Comparison of ENCODE assay signal across 17 cellular contexts in genomic region chr16:71865173-71865863, GRCh38. TPM values are rescaled to one million over a fixed set of nuclear protein-coding genes. Genes with fewer than 3 reads are reported as not detected.
DNase-seq lines count a peak whose midpoint lies in the region; ATAC-seq, FAIRE-seq and TF ChIP-seq lines count a peak whose summit lies in the region.
"Had no signal": no experiment of that assay in that cellular context is flagged by ENCODE, and none has a peak within 500 bp of the region (broad histone marks: within the 10 kb centered on the region; RNA-seq: fewer than 3 reads in every experiment).

No MANE protein-coding gene starts in this region.

- peaks cover 26% of the 10 kb centered on the region for H3K4me1 Mint-ChIP-seq in activated T-cell treated with anti-CD3 and anti-CD28 coated beads, Interleukin-2, amount 50 U/mL, for 24 hours (ENCODE audit: low read depth)
- peaks cover 29% of the 10 kb centered on the region for H3K4me1 Mint-ChIP-seq in central memory CD8-positive, alpha-beta T cell

- H3K27ac Mint-ChIP-seq in activated T-cell treated with anti-CD3 and anti-CD28 coated beads, Interleukin-2, amount 50 U/mL, for 24 hours: peak overlapping the region; percentile 88
- peak overlapping the region; percentile 3 for H3K27ac Mint-ChIP-seq in central memory CD8-positive, alpha-beta T cell (ENCODE audit: low read depth)
- H3K27ac Mint-ChIP-seq: CD8-positive, alpha-beta T cell had no signal

- no peak overlapping the region for H3K4me3 ChIP-seq in HepG2 (replicated peaks in 1 of 3; ENCODE audit: insufficient read depth in 1 of 3, low read depth in 2 of 3, low read length in 3 of 3)
- no peak overlapping the region for H3K4me3 ChIP-seq in right lobe of liver
- H3K4me3 ChIP-seq: BLaER1, GM12878 had no signal

- TF ChIP-seq EP300 in HepG2 (IDR thresholded peaks at IDR 0.05; ENCODE audit: low read depth in 2 of 2, low read length in 2 of 2): no peak
- TF ChIP-seq EP300 in HepG2 (CRISPR knock-in tag; IDR thresholded peaks at IDR 0.05; ENCODE audit: borderline replicate concordance): no peak

- no peaks in the 10 kb centered on the region for H4K20me1 ChIP-seq in HepG2 (ENCODE audit: insufficient read depth, low read length)

- no peak overlapping the region for H3K27ac ChIP-seq in HepG2 (ENCODE audit: extremely low read length, insufficient read depth, low read length)
- H3K27ac ChIP-seq in right lobe of liver: no peak overlapping the region
- H3K27ac ChIP-seq: BLaER1 had no signal

- no peaks in the 10 kb centered on the region for H3K9me3 ChIP-seq in HepG2 (ENCODE audit: low read length)
- H3K9me3 ChIP-seq in right lobe of liver: no peaks in the 10 kb centered on the region
- H3K9me3 ChIP-seq: BLaER1 had no signal

- no peak for TF ChIP-seq POLR2A in HepG2 (IDR thresholded peaks at IDR 0.05; ENCODE audit: insufficient read depth in 1 of 2, low read depth in 2 of 2, low read length in 2 of 2)
- TF ChIP-seq POLR2A in right lobe of liver (IDR thresholded peaks at IDR 0.05): no peak

- no peaks in the 10 kb centered on the region for H3K9me3 Mint-ChIP-seq in activated T-cell treated with anti-CD3 and anti-CD28 coated beads, Interleukin-2, amount 50 U/mL, for 24 hours
- H3K9me3 Mint-ChIP-seq in central memory CD8-positive, alpha-beta T cell: no peaks in the 10 kb centered on the region
- H3K9me3 Mint-ChIP-seq: CD8-positive, alpha-beta T cell; H9 had no signal

- no peak for TF ChIP-seq RAD21 in HepG2 (CRISPR knock-in tag; IDR thresholded peaks at IDR 0.05)

- H3K36me3 ChIP-seq in HepG2 (replicated peaks in 1 of 2; ENCODE audit: control insufficient read depth in 1 of 2, insufficient read depth in 2 of 2, low read length in 2 of 2) (peaks cover 22 to 55% of the 10 kb centered on the region in 2 experiments), right lobe of liver (no peaks in the 10 kb centered on the region)

- no peaks in the 10 kb centered on the region for H3K27me3 Mint-ChIP-seq in activated T-cell treated with anti-CD3 and anti-CD28 coated beads, Interleukin-2, amount 50 U/mL, for 24 hours
- H3K27me3 Mint-ChIP-seq in central memory CD8-positive, alpha-beta T cell: no peaks in the 10 kb centered on the region

- H3K27me3 ChIP-seq in HepG2 (ENCODE audit: control insufficient read depth in 1 of 2, insufficient read depth in 2 of 2, low read length in 2 of 2) (no peaks in the 10 kb centered on the region), right lobe of liver (no peaks in the 10 kb centered on the region)
- H3K27me3 ChIP-seq: BLaER1 had no signal

- no peaks in the 10 kb centered on the region for H3K79me2 ChIP-seq in HepG2 (ENCODE audit: insufficient read depth, low read length)

- ATAC-seq in HepG2 (no peak), right lobe of liver (no peak), HG02885 (IDR thresholded peaks at IDR 0.05; ENCODE audit: poor library complexity, unreplicated experiment) (no peak)
- ATAC-seq in central memory CD8-positive, alpha-beta T cell (replicated peaks; ENCODE audit: extremely low read depth, poor library complexity, severe bottlenecking): no peak
- ATAC-seq: CD8-positive, alpha-beta T cell; GM12878 had no signal

- BruUV-seq in HepG2 (replicated peaks; lab: Mats Ljungman, UMichigan): no TSS peak

- POLR2A ChIA-PET in HepG2 (lab: Yijun Ruan, JAX): no interaction called here

- TF ChIP-seq CTCF in HepG2 (CRISPR knock-in tag; IDR thresholded peaks at IDR 0.05) (no peak), right lobe of liver (IDR thresholded peaks at IDR 0.05) (no peak)

- no peak for DNase-seq in activated T-cell treated with anti-CD3 and anti-CD28 coated beads, Interleukin-2, amount 50 U/mL, for 24 hours
- no peak for DNase-seq in activated T-cell treated with anti-CD3 and anti-CD28 coated beads, Interleukin-2, amount 50 U/mL, for 48 hours
- DNase-seq in HepG2 (ENCODE audit: low spot score) (no peak), right lobe of liver (no peak), cerebellum (ENCODE audit: low spot score) (no peak)
- DNase-seq in central memory CD8-positive, alpha-beta T cell (ENCODE audit: low spot score in 2 of 2): no peak
- DNase-seq: CD8-positive, alpha-beta T cell; DMS53; EL; H9; NCI-H1436; NCI-H1930; NCI-H226; NCI-H524 had no signal

- H3K4me2 ChIP-seq in HepG2 (ENCODE audit: low read depth, low read length): no peak overlapping the region
- H3K4me2 ChIP-seq: BLaER1 had no signal

- H3K9ac ChIP-seq in HepG2 (ENCODE audit: insufficient read depth, low read depth, low read length): no peak overlapping the region
- H3K9ac ChIP-seq: BLaER1 had no signal

- no peak overlapping the region for H2AFZ ChIP-seq in HepG2 (ENCODE audit: low read length)

- FAIRE-seq in HepG2 (lab: Jason Lieb, UNC): no peak
- FAIRE-seq: GM12878 had no signal

- in situ Hi-C loops in HepG2 (cut with HindIII; ENCODE audit: extremely low pct_ligation_motif_present, low pct_unique_long_range_greater_than_20kb): no loop called here

- CTCF ChIA-PET in HepG2 (lab: Yijun Ruan, JAX; ENCODE audit: low intra/inter-chr PET ratio, low total read pairs): no interaction called here

- peaks cover 47% of the 10 kb centered on the region for H3K36me3 Mint-ChIP-seq in activated T-cell treated with anti-CD3 and anti-CD28 coated beads, Interleukin-2, amount 50 U/mL, for 24 hours (ENCODE audit: low read depth)
- H3K36me3 Mint-ChIP-seq in central memory CD8-positive, alpha-beta T cell (ENCODE audit: insufficient read depth): peaks cover 21% of the 10 kb centered on the region

- intact Hi-C loops in HepG2 (cut with micrococcal nuclease; ENCODE audit: unreplicated experiment) (no loop called here), right lobe of liver (cut with DNase I) (no loop called here)

- WGBS in HepG2 (ENCODE audit: low lambda C conversion rate): 94% methylated on average over 7 of the region's 7 CpGs
- WGBS in right lobe of liver (ENCODE audit: insufficient coverage, low coverage, low lambda C conversion rate, missing lambda C conversion rate): 93% methylated on average over 7 of the region's 7 CpGs

- peak overlapping the region; percentile 1 for H3K4me3 Mint-ChIP-seq in activated T-cell treated with anti-CD3 and anti-CD28 coated beads, Interleukin-2, amount 50 U/mL, for 24 hours
- H3K4me3 Mint-ChIP-seq in central memory CD8-positive, alpha-beta T cell: no peak overlapping the region
- H3K4me3 Mint-ChIP-seq: CD8-positive, alpha-beta T cell; H9 had no signal

- H3K4me1 ChIP-seq in HepG2 (ENCODE audit: insufficient read depth, low read length): no peaks in the 10 kb centered on the region
- peaks cover 0 to 13% (median 3%) of the 10 kb centered on the region in 4 donors for H3K4me1 ChIP-seq in right lobe of liver
- H3K4me1 ChIP-seq: BLaER1 had no signal

RNA-seq across cellular contexts. Expression of gene ZNF821, which starts 18.7 kb away (rescaled TPM):
- total RNA-seq in HepG2 (2016; rRNA removed; fragmentation: Illumina TruSeq; extraction: Trizol) (6.0 and 7.0 TPM in 2 replicates), right lobe of liver (1 to 10 TPM; 1.3 to 3.8 (median 1.7) TPM), cerebellum (22.2 TPM)
- total RNA-seq in HepG2 (2016; cell fraction: cytosol; rRNA removed; fragmentation: Illumina TruSeq; extraction: Trizol; ENCODE audit: low read depth): 4.9 and 5.9 TPM in 2 replicates
- total RNA-seq in HepG2 (2016; cell fraction: insoluble cytoplasmic fraction; rRNA removed; fragmentation: Illumina TruSeq; extraction: Trizol): 6.5 and 7.8 TPM in 2 replicates
- total RNA-seq in HepG2 (2016; cell fraction: membrane; rRNA removed; fragmentation: Illumina TruSeq; extraction: Trizol): 9.7 and 9.9 TPM in 2 replicates
- total RNA-seq in HepG2 (2016; cell fraction: nucleus; rRNA removed; fragmentation: Illumina TruSeq; extraction: Trizol): 5.0 and 7.0 TPM in 2 replicates
- polyA plus RNA-seq in HepG2 (2011; rRNA removed): 8.2 and 9.1 TPM in 2 replicates
- 7.8 and 7.9 TPM in 2 replicates for polyA plus RNA-seq in HepG2 (2011; cell fraction: cytosol; rRNA removed)
- polyA plus RNA-seq in HepG2 (2011; cell fraction: nucleus; rRNA removed): 13.1 and 13.6 TPM in 2 replicates
- polyA plus RNA-seq in HepG2 (2012): 4.8 and 7.2 TPM in 2 replicates
- 3.0 and 3.2 TPM in 2 replicates for polyA plus RNA-seq in HepG2 (2016; cell fraction: cytosol; fragmentation: Illumina TruSeq; extraction: Trizol; ENCODE audit: low read depth)
- 5.8 and 7.3 TPM in 2 replicates for polyA plus RNA-seq in HepG2 (2016; cell fraction: insoluble cytoplasmic fraction; fragmentation: Illumina TruSeq; extraction: Trizol; ENCODE audit: low read depth)
- 4.2 and 6.2 TPM in 2 replicates for polyA plus RNA-seq in HepG2 (2016; cell fraction: membrane; fragmentation: Illumina TruSeq; extraction: Trizol; ENCODE audit: low read depth)
- 7.5 and 8.7 TPM in 2 replicates for polyA plus RNA-seq in HepG2 (2016; cell fraction: nucleus; fragmentation: Illumina TruSeq; extraction: Trizol; ENCODE audit: insufficient read depth, low read depth)
- polyA minus RNA-seq in HepG2 (2011; rRNA and poly(A)+ RNA removed; ENCODE audit: low replicate concordance): 4.7 and 11.8 TPM in 2 replicates
- 5.3 and 5.9 TPM in 2 replicates for polyA minus RNA-seq in HepG2 (2011; cell fraction: cytosol; rRNA and poly(A)+ RNA removed)
- 9.3 and 11.5 TPM in 2 replicates for polyA minus RNA-seq in HepG2 (2011; cell fraction: nucleus; rRNA and poly(A)+ RNA removed)

RNA-seq across cellular contexts. Expression of gene ATXN1L, which starts 19.5 kb away (rescaled TPM):
- total RNA-seq in HepG2 (2016; rRNA removed; fragmentation: Illumina TruSeq; extraction: Trizol) (22.4 and 23.6 TPM in 2 replicates), right lobe of liver (10 to 100 TPM in 3 of 6 experiments, 1 to 10 TPM in 3; 9.2 to 11.9 (median 10.3) TPM), cerebellum (13.2 TPM)
- 3.6 and 5.9 TPM in 2 replicates for total RNA-seq in HepG2 (2016; cell fraction: cytosol; rRNA removed; fragmentation: Illumina TruSeq; extraction: Trizol; ENCODE audit: low read depth)
- total RNA-seq in HepG2 (2016; cell fraction: insoluble cytoplasmic fraction; rRNA removed; fragmentation: Illumina TruSeq; extraction: Trizol): 20.9 and 21.7 TPM in 2 replicates
- total RNA-seq in HepG2 (2016; cell fraction: membrane; rRNA removed; fragmentation: Illumina TruSeq; extraction: Trizol): 10.7 and 13.4 TPM in 2 replicates
- total RNA-seq in HepG2 (2016; cell fraction: nucleus; rRNA removed; fragmentation: Illumina TruSeq; extraction: Trizol): 21.5 and 23.5 TPM in 2 replicates
- 19.6 and 20.0 TPM in 2 replicates for polyA plus RNA-seq in HepG2 (2011; rRNA removed)
- polyA plus RNA-seq in HepG2 (2011; cell fraction: cytosol; rRNA removed): 13.1 and 13.9 TPM in 2 replicates
- 33.8 and 34.8 TPM in 2 replicates for polyA plus RNA-seq in HepG2 (2011; cell fraction: nucleus; rRNA removed)
- 16.8 and 18.1 TPM in 2 replicates for polyA plus RNA-seq in HepG2 (2012)
- 1.9 and 3.5 TPM in 2 replicates for polyA plus RNA-seq in HepG2 (2016; cell fraction: cytosol; fragmentation: Illumina TruSeq; extraction: Trizol; ENCODE audit: low read depth)
- 14.9 and 15.2 TPM in 2 replicates for polyA plus RNA-seq in HepG2 (2016; cell fraction: insoluble cytoplasmic fraction; fragmentation: Illumina TruSeq; extraction: Trizol; ENCODE audit: low read depth)
- 5.2 and 5.3 TPM in 2 replicates for polyA plus RNA-seq in HepG2 (2016; cell fraction: membrane; fragmentation: Illumina TruSeq; extraction: Trizol; ENCODE audit: low read depth)
- 25.4 and 26.1 TPM in 2 replicates for polyA plus RNA-seq in HepG2 (2016; cell fraction: nucleus; fragmentation: Illumina TruSeq; extraction: Trizol; ENCODE audit: insufficient read depth, low read depth)
- polyA minus RNA-seq in HepG2 (2011; rRNA and poly(A)+ RNA removed; ENCODE audit: low replicate concordance): 27.5 and 35.3 TPM in 2 replicates
- polyA minus RNA-seq in HepG2 (2011; cell fraction: cytosol; rRNA and poly(A)+ RNA removed): 11.6 and 12.9 TPM in 2 replicates
- 26.9 and 31.0 TPM in 2 replicates for polyA minus RNA-seq in HepG2 (2011; cell fraction: nucleus; rRNA and poly(A)+ RNA removed)

RNA-seq across cellular contexts. Expression of gene IST1, which starts 30.0 kb away (rescaled TPM):
- total RNA-seq in HepG2 (2016; rRNA removed; fragmentation: Illumina TruSeq; extraction: Trizol) (346 and 497 TPM in 2 replicates), right lobe of liver (10 to 100 TPM; 44.7 to 73.4 (median 65.5) TPM), cerebellum (134 TPM)
- 49.2 and 50.3 TPM in 2 replicates for total RNA-seq in HepG2 (2016; cell fraction: cytosol; rRNA removed; fragmentation: Illumina TruSeq; extraction: Trizol; ENCODE audit: low read depth)
- 344 and 478 TPM in 2 replicates for total RNA-seq in HepG2 (2016; cell fraction: insoluble cytoplasmic fraction; rRNA removed; fragmentation: Illumina TruSeq; extraction: Trizol)
- total RNA-seq in HepG2 (2016; cell fraction: membrane; rRNA removed; fragmentation: Illumina TruSeq; extraction: Trizol): 98.2 and 110 TPM in 2 replicates
- total RNA-seq in HepG2 (2016; cell fraction: nucleus; rRNA removed; fragmentation: Illumina TruSeq; extraction: Trizol): 217 and 218 TPM in 2 replicates
- 402 and 415 TPM in 2 replicates for polyA plus RNA-seq in HepG2 (2011; rRNA removed)
- polyA plus RNA-seq in HepG2 (2011; cell fraction: cytosol; rRNA removed): 246 and 321 TPM in 2 replicates
- 386 and 449 TPM in 2 replicates for polyA plus RNA-seq in HepG2 (2011; cell fraction: nucleus; rRNA removed)
- 250 and 252 TPM in 2 replicates for polyA plus RNA-seq in HepG2 (2012)
- 15.5 and 16.2 TPM in 2 replicates for polyA plus RNA-seq in HepG2 (2016; cell fraction: cytosol; fragmentation: Illumina TruSeq; extraction: Trizol; ENCODE audit: low read depth)
- polyA plus RNA-seq in HepG2 (2016; cell fraction: insoluble cytoplasmic fraction; fragmentation: Illumina TruSeq; extraction: Trizol; ENCODE audit: low read depth): 427 and 428 TPM in 2 replicates
- 40.8 and 43.5 TPM in 2 replicates for polyA plus RNA-seq in HepG2 (2016; cell fraction: membrane; fragmentation: Illumina TruSeq; extraction: Trizol; ENCODE audit: low read depth)
- polyA plus RNA-seq in HepG2 (2016; cell fraction: nucleus; fragmentation: Illumina TruSeq; extraction: Trizol; ENCODE audit: insufficient read depth, low read depth): 440 and 473 TPM in 2 replicates
- 132 and 270 TPM in 2 replicates for polyA minus RNA-seq in HepG2 (2011; rRNA and poly(A)+ RNA removed; ENCODE audit: low replicate concordance)
- 125 and 139 TPM in 2 replicates for polyA minus RNA-seq in HepG2 (2011; cell fraction: cytosol; rRNA and poly(A)+ RNA removed)
- 242 and 297 TPM in 2 replicates for polyA minus RNA-seq in HepG2 (2011; cell fraction: nucleus; rRNA and poly(A)+ RNA removed)

RNA-seq across cellular contexts. Expression of gene AP1G1, which starts 56.7 kb away (rescaled TPM):
- total RNA-seq in HepG2 (2016; rRNA removed; fragmentation: Illumina TruSeq; extraction: Trizol) (66.2 and 87.1 TPM in 2 replicates), right lobe of liver (10 to 100 TPM; 47.8 to 54.1 (median 52.5) TPM), cerebellum (108 TPM)
- 7.1 TPM in 2 replicates for total RNA-seq in HepG2 (2016; cell fraction: cytosol; rRNA removed; fragmentation: Illumina TruSeq; extraction: Trizol; ENCODE audit: low read depth)
- 66.4 and 87.7 TPM in 2 replicates for total RNA-seq in HepG2 (2016; cell fraction: insoluble cytoplasmic fraction; rRNA removed; fragmentation: Illumina TruSeq; extraction: Trizol)
- total RNA-seq in HepG2 (2016; cell fraction: membrane; rRNA removed; fragmentation: Illumina TruSeq; extraction: Trizol): 21.0 and 22.8 TPM in 2 replicates
- total RNA-seq in HepG2 (2016; cell fraction: nucleus; rRNA removed; fragmentation: Illumina TruSeq; extraction: Trizol): 90.7 and 111 TPM in 2 replicates
- 58.8 and 62.2 TPM in 2 replicates for polyA plus RNA-seq in HepG2 (2011; rRNA removed)
- polyA plus RNA-seq in HepG2 (2011; cell fraction: cytosol; rRNA removed): 40.7 and 56.1 TPM in 2 replicates
- 69.2 and 80.7 TPM in 2 replicates for polyA plus RNA-seq in HepG2 (2011; cell fraction: nucleus; rRNA removed)
- 41.7 and 51.2 TPM in 2 replicates for polyA plus RNA-seq in HepG2 (2012)
- 2.4 and 3.2 TPM in 2 replicates for polyA plus RNA-seq in HepG2 (2016; cell fraction: cytosol; fragmentation: Illumina TruSeq; extraction: Trizol; ENCODE audit: low read depth)
- 61.2 and 67.4 TPM in 2 replicates for polyA plus RNA-seq in HepG2 (2016; cell fraction: insoluble cytoplasmic fraction; fragmentation: Illumina TruSeq; extraction: Trizol; ENCODE audit: low read depth)
- 9.9 and 10.4 TPM in 2 replicates for polyA plus RNA-seq in HepG2 (2016; cell fraction: membrane; fragmentation: Illumina TruSeq; extraction: Trizol; ENCODE audit: low read depth)
- 71.7 and 84.0 TPM in 2 replicates for polyA plus RNA-seq in HepG2 (2016; cell fraction: nucleus; fragmentation: Illumina TruSeq; extraction: Trizol; ENCODE audit: insufficient read depth, low read depth)
- 149 and 155 TPM in 2 replicates for polyA minus RNA-seq in HepG2 (2011; rRNA and poly(A)+ RNA removed; ENCODE audit: low replicate concordance)
- polyA minus RNA-seq in HepG2 (2011; cell fraction: cytosol; rRNA and poly(A)+ RNA removed): 71.5 and 78.8 TPM in 2 replicates
- 197 and 211 TPM in 2 replicates for polyA minus RNA-seq in HepG2 (2011; cell fraction: nucleus; rRNA and poly(A)+ RNA removed)
